8 cellular contexts compared by ENCODE assay signal in the genomic region with DNA sequence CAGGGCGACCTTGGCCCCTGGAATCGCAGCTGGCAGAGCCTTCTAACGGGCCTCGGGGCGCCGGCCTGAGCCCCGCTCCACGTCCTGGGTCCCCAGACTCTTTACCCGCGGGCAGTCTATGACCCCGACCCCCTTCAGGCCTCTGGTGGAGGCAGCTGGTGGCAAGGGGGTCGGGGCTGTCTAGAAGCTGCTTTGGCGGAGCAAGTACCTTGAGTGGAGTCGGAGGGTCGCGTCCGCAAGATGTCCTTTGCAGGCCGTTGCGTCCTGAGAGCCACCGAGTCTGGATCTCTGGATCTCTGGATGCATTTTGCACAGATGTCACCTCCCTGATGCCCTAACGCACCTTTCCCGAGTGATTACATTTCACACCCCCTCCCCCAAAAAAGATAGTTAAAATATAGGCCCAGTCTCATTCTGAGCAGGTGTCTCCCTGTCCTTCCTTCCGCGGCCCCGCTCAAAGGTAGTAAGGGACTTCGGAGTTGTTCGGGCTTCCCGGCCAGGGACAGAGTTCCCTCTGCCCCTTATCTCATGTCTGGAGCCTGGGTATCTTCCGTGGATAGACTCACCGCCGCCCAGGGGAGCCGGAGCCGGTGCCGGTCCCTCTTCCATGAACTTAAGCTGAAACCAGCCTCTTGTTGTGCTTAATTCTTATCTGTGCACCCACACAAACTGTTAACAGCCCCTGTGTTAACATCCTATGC. TPM values are rescaled to one million over a fixed set of nuclear protein-coding genes. Genes with fewer than 3 reads are reported as not detected.
DNase-seq lines count a peak whose midpoint lies in the region; ATAC-seq, FAIRE-seq and TF ChIP-seq lines count a peak whose summit lies in the region.

No MANE protein-coding gene starts in this region.

- peak overlapping the region; percentile 91 for H3K4me3 Mint-ChIP-seq in Calu3 (ENCODE audit: low read depth, unreplicated experiment)
- H3K4me3 Mint-ChIP-seq in activated T-cell treated with anti-CD3 and anti-CD28 coated beads, Interleukin-2, amount 50 U/mL, for 72 hours, result peak overlapping the region; percentile 95 to 98

- FAIRE-seq in frontal cortex (lab: Jason Lieb, UNC) (no peak), HTR-8/SVneo (lab: Jason Lieb, UNC) (no peak)

- intact Hi-C loops in Calu3 (cut with micrococcal nuclease; ENCODE audit: unreplicated experiment), result no loop called here

- no peaks in the 10 kb centered on the region for H3K4me1 Mint-ChIP-seq in Calu3 (ENCODE audit: low read depth, unreplicated experiment)
- peaks cover 50% of the 10 kb centered on the region for H3K4me1 Mint-ChIP-seq in activated T-cell treated with anti-CD3 and anti-CD28 coated beads, Interleukin-2, amount 50 U/mL, for 72 hours (ENCODE audit: low read depth)

- DNase-seq in Calu3, result peak; percentile 1
- peak; percentile 63 for DNase-seq in HuH-7 (ENCODE audit: low spot score)
- DNase-seq in activated T-cell treated with anti-CD3 and anti-CD28 coated beads, Interleukin-2, amount 50 U/mL, for 72 hours, result peak; percentile 9 to 20
- DNase-seq in frontal cortex (ENCODE audit: low spot score in 2 of 2), result peak; percentile 34 to 46
- no peak for DNase-seq in omental fat pad (ENCODE audit: low spot score)
- no peak for DNase-seq in retina
- DNase-seq in HTR-8/SVneo (ENCODE audit: insufficient read length, low spot score), result no peak

- CTCF ChIA-PET in Calu3 (lab: Charles Lee), result no interaction called here

- no peaks in the 10 kb centered on the region for H3K27me3 Mint-ChIP-seq in Calu3 (ENCODE audit: unreplicated experiment)
- H3K27me3 Mint-ChIP-seq in activated T-cell treated with anti-CD3 and anti-CD28 coated beads, Interleukin-2, amount 50 U/mL, for 72 hours (ENCODE audit: low read depth), result no peaks in the 10 kb centered on the region

- peak overlapping the region; percentile 74 for H3K27ac Mint-ChIP-seq in Calu3 (ENCODE audit: unreplicated experiment)
- H3K27ac Mint-ChIP-seq in activated T-cell treated with anti-CD3 and anti-CD28 coated beads, Interleukin-2, amount 50 U/mL, for 72 hours, result peak overlapping the region; percentile 99

- peak; percentile 31 for ATAC-seq in GM19455 (IDR thresholded peaks at IDR 0.05; ENCODE audit: unreplicated experiment)
- no peak for ATAC-seq in activated T-cell treated with anti-CD3 and anti-CD28 coated beads, Interleukin-2, amount 50 U/mL, for 72 hours (replicated peaks in 1 of 2)
- ATAC-seq in omental fat pad (ENCODE audit: low FRiP score), result peak; percentile 26

- peaks cover 26% of the 10 kb centered on the region for H3K36me3 Mint-ChIP-seq in Calu3 (ENCODE audit: insufficient read depth, unreplicated experiment)
- peaks cover 8 to 11% of the 10 kb centered on the region in 2 donors for H3K36me3 Mint-ChIP-seq in activated T-cell treated with anti-CD3 and anti-CD28 coated beads, Interleukin-2, amount 50 U/mL, for 72 hours (ENCODE audit: insufficient read depth in 2 of 2)

- TF ChIP-seq CTCF in Calu3 (IDR thresholded peaks at IDR 0.05; ENCODE audit: unreplicated experiment), result no peak
- TF ChIP-seq CTCF in omental fat pad (IDR thresholded peaks at IDR 0.05), result no peak

- no peaks in the 10 kb centered on the region for H3K9me3 Mint-ChIP-seq in Calu3 (ENCODE audit: low read depth, unreplicated experiment)
- H3K9me3 Mint-ChIP-seq in activated T-cell treated with anti-CD3 and anti-CD28 coated beads, Interleukin-2, amount 50 U/mL, for 72 hours, result no peaks in the 10 kb centered on the region

- no TSS peak for BruUV-seq in Calu3 (replicated peaks; lab: Mats Ljungman, UMichigan)

RNA-seq across cellular contexts. Expression of gene ACADSB, which starts 0.4 kb away (rescaled TPM):
- total RNA-seq in Calu3 (2022) (8.7 and 11.3 TPM in 2 replicates), frontal cortex (14.3 TPM), omental fat pad (10 to 100 TPM in 3 of 4 donors, 1 to 10 TPM in 1; 8.6 to 17.2 (median 12.8) TPM)
- 10 to 100 TPM; 24.4 to 29.8 TPM for total RNA-seq in activated T-cell treated with anti-CD3 and anti-CD28 coated beads, Interleukin-2, amount 50 U/mL, for 72 hours

RNA-seq across cellular contexts. Expression of gene IKZF5, which starts 0.7 kb away (rescaled TPM):
- total RNA-seq in Calu3 (2022) (5.8 and 9.2 TPM in 2 replicates), frontal cortex (9.8 TPM), omental fat pad (10 to 100 TPM in 2 of 4 donors, 1 to 10 TPM in 2; 5.3 to 15.4 (median 10.2) TPM)
- total RNA-seq in activated T-cell treated with anti-CD3 and anti-CD28 coated beads, Interleukin-2, amount 50 U/mL, for 72 hours, result 10 to 100 TPM; 13.2 to 15.2 TPM

RNA-seq across cellular contexts. Expression of gene PSTK, which starts 29.1 kb away (rescaled TPM):
- total RNA-seq in Calu3 (2022) (1.2 and 3.3 TPM in 2 replicates), frontal cortex (9.8 TPM), omental fat pad (1 to 10 TPM; 1.1 to 2.8 (median 1.6) TPM)
- 1 to 10 TPM; 6.5 to 7.1 TPM for total RNA-seq in activated T-cell treated with anti-CD3 and anti-CD28 coated beads, Interleukin-2, amount 50 U/mL, for 72 hours

RNA-seq across cellular contexts. Expression of gene C10orf88, which starts 55.2 kb away (rescaled TPM):
- 7.8 and 8.3 TPM in 2 replicates for total RNA-seq in Calu3 (2022)
- total RNA-seq in activated T-cell treated with anti-CD3 and anti-CD28 coated beads, Interleukin-2, amount 50 U/mL, for 72 hours, result 10 to 100 TPM; 11.6 to 11.8 TPM
- 34.6 TPM for total RNA-seq in frontal cortex
- 10 to 100 TPM in 1 of 4 donors, 1 to 10 TPM in 3; 3.8 to 16.7 (median 5.2) TPM for total RNA-seq in omental fat pad

Comparison
In these comparisons a context has a peak if more than half of its experiments do, and no peak if none do; other contexts are left out.
1. DNase-seq: peak in Calu3 (single experiment), HuH-7 (single experiment), activated T-cell treated with anti-CD3 and anti-CD28 coated beads, Interleukin-2, amount 50 U/mL, for 72 hours (2 of 2) and frontal cortex (2 of 2); none in omental fat pad (single experiment), retina (single experiment) and HTR-8/SVneo (single experiment).
2. ATAC-seq: peak in GM19455 (single experiment) and omental fat pad (single experiment); none in activated T-cell treated with anti-CD3 and anti-CD28 coated beads, Interleukin-2, amount 50 U/mL, for 72 hours (0 of 2).